In the genomic region with DNA sequence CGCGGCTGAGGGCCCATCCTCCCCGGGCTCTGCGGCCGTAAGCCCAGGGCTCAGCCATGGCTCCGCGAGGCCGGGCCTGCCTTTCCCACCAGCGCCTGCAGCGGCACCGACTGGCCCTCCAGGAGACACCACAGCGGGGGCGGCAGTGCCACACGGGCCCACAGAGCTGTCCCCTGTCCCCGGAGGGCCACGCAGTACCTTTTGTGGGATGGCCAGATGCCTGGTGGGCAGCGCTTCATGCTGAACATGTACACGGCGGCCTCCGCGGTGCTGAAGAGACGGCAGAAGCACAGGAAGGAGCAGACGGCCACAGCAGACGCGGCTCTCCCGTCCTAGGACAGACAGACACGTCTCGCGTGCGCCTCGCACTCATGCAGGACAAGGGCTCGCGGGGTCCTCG, we compare ENCODE assay signal across 2 cellular contexts.
TF ChIP-seq lines count a peak whose summit lies in the region.

No MANE protein-coding gene starts in this region.

TF ChIP-seq in HepG2, 621 proteins besides CTCF, POLR2A, EP300 and RAD21:
- TF ChIP-seq AGO2 (optimal IDR thresholded peaks at IDR 0.05; ENCODE audit: low read depth, low read length): peak; percentile 44
- TF ChIP-seq, protein P1, sequence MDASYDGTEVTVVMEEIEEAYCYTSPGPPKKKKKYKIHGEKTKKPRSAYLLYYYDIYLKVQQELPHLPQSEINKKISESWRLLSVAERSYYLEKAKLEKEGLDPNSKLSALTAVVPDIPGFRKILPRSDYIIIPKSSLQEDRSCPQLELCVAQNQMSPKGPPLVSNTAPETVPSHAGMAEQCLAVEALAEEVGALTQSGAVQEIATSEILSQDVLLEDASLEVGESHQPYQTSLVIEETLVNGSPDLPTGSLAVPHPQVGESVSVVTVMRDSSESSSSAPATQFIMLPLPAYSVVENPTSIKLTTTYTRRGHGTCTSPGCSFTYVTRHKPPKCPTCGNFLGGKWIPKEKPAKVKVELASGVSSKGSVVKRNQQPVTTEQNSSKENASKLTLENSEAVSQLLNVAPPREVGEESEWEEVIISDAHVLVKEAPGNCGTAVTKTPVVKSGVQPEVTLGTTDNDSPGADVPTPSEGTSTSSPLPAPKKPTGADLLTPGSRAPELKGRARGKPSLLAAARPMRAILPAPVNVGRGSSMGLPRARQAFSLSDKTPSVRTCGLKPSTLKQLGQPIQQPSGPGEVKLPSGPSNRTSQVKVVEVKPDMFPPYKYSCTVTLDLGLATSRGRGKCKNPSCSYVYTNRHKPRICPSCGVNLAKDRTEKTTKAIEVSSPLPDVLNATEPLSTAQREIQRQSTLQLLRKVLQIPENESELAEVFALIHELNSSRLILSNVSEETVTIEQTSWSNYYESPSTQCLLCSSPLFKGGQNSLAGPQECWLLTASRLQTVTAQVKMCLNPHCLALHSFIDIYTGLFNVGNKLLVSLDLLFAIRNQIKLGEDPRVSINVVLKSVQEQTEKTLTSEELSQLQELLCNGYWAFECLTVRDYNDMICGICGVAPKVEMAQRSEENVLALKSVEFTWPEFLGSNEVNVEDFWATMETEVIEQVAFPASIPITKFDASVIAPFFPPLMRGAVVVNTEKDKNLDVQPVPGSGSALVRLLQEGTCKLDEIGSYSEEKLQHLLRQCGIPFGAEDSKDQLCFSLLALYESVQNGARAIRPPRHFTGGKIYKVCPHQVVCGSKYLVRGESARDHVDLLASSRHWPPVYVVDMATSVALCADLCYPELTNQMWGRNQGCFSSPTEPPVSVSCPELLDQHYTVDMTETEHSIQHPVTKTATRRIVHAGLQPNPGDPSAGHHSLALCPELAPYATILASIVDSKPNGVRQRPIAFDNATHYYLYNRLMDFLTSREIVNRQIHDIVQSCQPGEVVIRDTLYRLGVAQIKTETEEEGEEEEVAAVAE (CRISPR knock-in tag; IDR thresholded peaks at IDR 0.05; ENCODE audit: borderline replicate concordance): no peak

TF ChIP-seq in K562, 482 proteins besides CTCF, POLR2A, EP300 and RAD21:
- TF ChIP-seq SLC30A9 (CRISPR knock-in tag; IDR thresholded peaks at IDR 0.05): no peak
- TF ChIP-seq MYBL2 (IDR thresholded peaks at IDR 0.05; ENCODE audit: low read depth): no peak
- TF ChIP-seq MYBL2 (CRISPR knock-in tag; IDR thresholded peaks at IDR 0.05; ENCODE audit: borderline replicate concordance): no peak
- no peak for TF ChIP-seq ZNF224 (CRISPR knock-in tag; IDR thresholded peaks at IDR 0.05)
- no peak for TF ChIP-seq HNRNPK (IDR thresholded peaks at IDR 0.05; ENCODE audit: low read depth, low read length, poor library complexity, severe bottlenecking)
- TF ChIP-seq DDX20 (tag; IDR thresholded peaks at IDR 0.05; ENCODE audit: low read depth): no peak
- TF ChIP-seq ZNF184 (CRISPR knock-in tag; IDR thresholded peaks at IDR 0.05): no peak
- TF ChIP-seq, protein P2, sequence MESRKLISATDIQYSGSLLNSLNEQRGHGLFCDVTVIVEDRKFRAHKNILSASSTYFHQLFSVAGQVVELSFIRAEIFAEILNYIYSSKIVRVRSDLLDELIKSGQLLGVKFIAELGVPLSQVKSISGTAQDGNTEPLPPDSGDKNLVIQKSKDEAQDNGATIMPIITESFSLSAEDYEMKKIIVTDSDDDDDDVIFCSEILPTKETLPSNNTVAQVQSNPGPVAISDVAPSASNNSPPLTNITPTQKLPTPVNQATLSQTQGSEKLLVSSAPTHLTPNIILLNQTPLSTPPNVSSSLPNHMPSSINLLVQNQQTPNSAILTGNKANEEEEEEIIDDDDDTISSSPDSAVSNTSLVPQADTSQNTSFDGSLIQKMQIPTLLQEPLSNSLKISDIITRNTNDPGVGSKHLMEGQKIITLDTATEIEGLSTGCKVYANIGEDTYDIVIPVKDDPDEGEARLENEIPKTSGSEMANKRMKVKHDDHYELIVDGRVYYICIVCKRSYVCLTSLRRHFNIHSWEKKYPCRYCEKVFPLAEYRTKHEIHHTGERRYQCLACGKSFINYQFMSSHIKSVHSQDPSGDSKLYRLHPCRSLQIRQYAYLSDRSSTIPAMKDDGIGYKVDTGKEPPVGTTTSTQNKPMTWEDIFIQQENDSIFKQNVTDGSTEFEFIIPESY (CRISPR knock-in tag; IDR thresholded peaks at IDR 0.05): peak; percentile 81
- TF ChIP-seq, protein P3, sequence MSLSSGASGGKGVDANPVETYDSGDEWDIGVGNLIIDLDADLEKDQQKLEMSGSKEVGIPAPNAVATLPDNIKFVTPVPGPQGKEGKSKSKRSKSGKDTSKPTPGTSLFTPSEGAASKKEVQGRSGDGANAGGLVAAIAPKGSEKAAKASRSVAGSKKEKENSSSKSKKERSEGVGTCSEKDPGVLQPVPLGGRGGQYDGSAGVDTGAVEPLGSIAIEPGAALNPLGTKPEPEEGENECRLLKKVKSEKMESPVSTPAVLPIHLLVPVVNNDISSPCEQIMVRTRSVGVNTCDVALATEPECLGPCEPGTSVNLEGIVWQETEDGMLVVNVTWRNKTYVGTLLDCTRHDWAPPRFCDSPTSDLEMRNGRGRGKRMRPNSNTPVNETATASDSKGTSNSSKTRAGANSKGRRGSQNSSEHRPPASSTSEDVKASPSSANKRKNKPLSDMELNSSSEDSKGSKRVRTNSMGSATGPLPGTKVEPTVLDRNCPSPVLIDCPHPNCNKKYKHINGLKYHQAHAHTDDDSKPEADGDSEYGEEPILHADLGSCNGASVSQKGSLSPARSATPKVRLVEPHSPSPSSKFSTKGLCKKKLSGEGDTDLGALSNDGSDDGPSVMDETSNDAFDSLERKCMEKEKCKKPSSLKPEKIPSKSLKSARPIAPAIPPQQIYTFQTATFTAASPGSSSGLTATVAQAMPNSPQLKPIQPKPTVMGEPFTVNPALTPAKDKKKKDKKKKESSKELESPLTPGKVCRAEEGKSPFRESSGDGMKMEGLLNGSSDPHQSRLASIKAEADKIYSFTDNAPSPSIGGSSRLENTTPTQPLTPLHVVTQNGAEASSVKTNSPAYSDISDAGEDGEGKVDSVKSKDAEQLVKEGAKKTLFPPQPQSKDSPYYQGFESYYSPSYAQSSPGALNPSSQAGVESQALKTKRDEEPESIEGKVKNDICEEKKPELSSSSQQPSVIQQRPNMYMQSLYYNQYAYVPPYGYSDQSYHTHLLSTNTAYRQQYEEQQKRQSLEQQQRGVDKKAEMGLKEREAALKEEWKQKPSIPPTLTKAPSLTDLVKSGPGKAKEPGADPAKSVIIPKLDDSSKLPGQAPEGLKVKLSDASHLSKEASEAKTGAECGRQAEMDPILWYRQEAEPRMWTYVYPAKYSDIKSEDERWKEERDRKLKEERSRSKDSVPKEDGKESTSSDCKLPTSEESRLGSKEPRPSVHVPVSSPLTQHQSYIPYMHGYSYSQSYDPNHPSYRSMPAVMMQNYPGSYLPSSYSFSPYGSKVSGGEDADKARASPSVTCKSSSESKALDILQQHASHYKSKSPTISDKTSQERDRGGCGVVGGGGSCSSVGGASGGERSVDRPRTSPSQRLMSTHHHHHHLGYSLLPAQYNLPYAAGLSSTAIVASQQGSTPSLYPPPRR (CRISPR knock-in tag; IDR thresholded peaks at IDR 0.05; ENCODE audit: borderline replicate concordance): no peak
- no peak for TF ChIP-seq BRD4 (IDR thresholded peaks at IDR 0.05)
- peak; percentile 52 for TF ChIP-seq RBM22 (IDR thresholded peaks at IDR 0.05; ENCODE audit: low read depth, low read length, poor library complexity, severe bottlenecking)
- TF ChIP-seq PCBP2 (IDR thresholded peaks at IDR 0.05; ENCODE audit: low read depth, low read length, poor library complexity, severe bottlenecking): no peak
- no peak for TF ChIP-seq ZNF354B (CRISPR knock-in tag; IDR thresholded peaks at IDR 0.05)
- TF ChIP-seq POLR2G (IDR thresholded peaks at IDR 0.05; ENCODE audit: low read depth, low read length): peak; percentile 47; the same call in 1 of the 2 replicates
